Comparison of ENCODE assay signal across 8 cellular contexts in genomic region chr11:93543292-93543977, GRCh38. TPM values are rescaled to one million over a fixed set of nuclear protein-coding genes. Genes with fewer than 3 reads are reported as not detected.
DNase-seq lines count a peak whose midpoint lies in the region; ATAC-seq, FAIRE-seq and TF ChIP-seq lines count a peak whose summit lies in the region.

A gene with protein sequence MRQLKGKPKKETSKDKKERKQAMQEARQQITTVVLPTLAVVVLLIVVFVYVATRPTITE (minus strand): TSS chr11:93543391. CDS start chr11:93479189, 64,202 bp downstream.

- peak within 1 kb of the TSS; percentile 79 for H3K27ac Mint-ChIP-seq in activated T-helper 2 cell treated with anti-CD3 and anti-CD28 coated beads, Interferon-gamma antibody, Interleukin-2, Interleukin-4, amounts not matched to agents 10 μg/mL and 5 μg/mL and 100 μg/mL, durations not matched to agents 14 hours and 24 hours and 36 hours
- H3K27ac Mint-ChIP-seq in nephron = peak within 1 kb of the TSS; percentile 69 to 84 (median 72)
- H3K27ac Mint-ChIP-seq in stimulated activated naive CD8-positive, alpha-beta T cell treated with anti-CD3 and anti-CD28 coated beads, Interleukin-15, amount 100 ng/mL, for 72 hours = peak within 1 kb of the TSS; percentile 36 to 90

- peaks cover 8% of the 10 kb centered on the region for H3K27me3 Mint-ChIP-seq in activated T-helper 2 cell treated with anti-CD3 and anti-CD28 coated beads, Interferon-gamma antibody, Interleukin-2, Interleukin-4, amounts not matched to agents 10 μg/mL and 5 μg/mL and 100 μg/mL, durations not matched to agents 14 hours and 24 hours and 36 hours (ENCODE audit: low read depth)
- peaks cover 23% of the 10 kb centered on the region for H3K27me3 Mint-ChIP-seq in nephron (ENCODE audit: low read depth)
- H3K27me3 Mint-ChIP-seq in stimulated activated naive CD8-positive, alpha-beta T cell treated with anti-CD3 and anti-CD28 coated beads, Interleukin-15, amount 100 ng/mL, for 72 hours = peaks cover 29% of the 10 kb centered on the region

- peak within 1 kb of the TSS; percentile 20 for H3K27ac ChIP-seq in RWPE2 (ENCODE audit: poor library complexity, severe bottlenecking)

- H3K9me3 Mint-ChIP-seq in activated T-helper 2 cell treated with anti-CD3 and anti-CD28 coated beads, Interferon-gamma antibody, Interleukin-2, Interleukin-4, amounts not matched to agents 10 μg/mL and 5 μg/mL and 100 μg/mL, durations not matched to agents 14 hours and 24 hours and 36 hours = no peaks in the 10 kb centered on the region
- no peaks in the 10 kb centered on the region for H3K9me3 Mint-ChIP-seq in nephron
- no peaks in the 10 kb centered on the region for H3K9me3 Mint-ChIP-seq in stimulated activated naive CD8-positive, alpha-beta T cell treated with anti-CD3 and anti-CD28 coated beads, Interleukin-15, amount 100 ng/mL, for 72 hours

- TF ChIP-seq POLR2A in H54 (IDR thresholded peaks at IDR 0.05; ENCODE audit: low read depth, low read length) = 0 out of 2 replicates have a peak, but pooled peaks have one; percentile 24

- H3K4me3 ChIP-seq in LNCaP clone FGC (ENCODE audit: low read depth, low read length) (peak within 1 kb of the TSS; percentile 66), RWPE2 (ENCODE audit: severe bottlenecking) (peak within 1 kb of the TSS; percentile 44), fibroblast of the aortic adventitia (ENCODE audit: low read depth, low read length) (peak within 1 kb of the TSS; percentile 70)

- H3K4me1 Mint-ChIP-seq in activated T-helper 2 cell treated with anti-CD3 and anti-CD28 coated beads, Interferon-gamma antibody, Interleukin-2, Interleukin-4, amounts not matched to agents 10 μg/mL and 5 μg/mL and 100 μg/mL, durations not matched to agents 14 hours and 24 hours and 36 hours (ENCODE audit: low read depth) = peaks cover 31% of the 10 kb centered on the region
- peaks cover 25% of the 10 kb centered on the region for H3K4me1 Mint-ChIP-seq in nephron
- H3K4me1 Mint-ChIP-seq in stimulated activated naive CD8-positive, alpha-beta T cell treated with anti-CD3 and anti-CD28 coated beads, Interleukin-15, amount 100 ng/mL, for 72 hours = peaks cover 21% of the 10 kb centered on the region

- peak; percentile 33 for FAIRE-seq in H54 (lab: Jason Lieb, UNC)

- no peaks in the 10 kb centered on the region for H3K9me3 ChIP-seq in RWPE2 (ENCODE audit: severe bottlenecking)

- H3K36me3 ChIP-seq in RWPE2 (ENCODE audit: low read depth) = no peaks in the 10 kb centered on the region

- intact Hi-C loops in activated T-helper 2 cell treated with anti-CD3 and anti-CD28 coated beads, Interferon-gamma antibody, Interleukin-2, Interleukin-4, amounts not matched to agents 10 μg/mL and 5 μg/mL and 100 μg/mL, durations not matched to agents 14 hours and 24 hours and 36 hours (cut with micrococcal nuclease) = loop anchor here (1.0 to 10.0 kb wide), 6 partner anchors 18 to 347 kb away; partner anchors contain the start of gene SLC36A4

- TF ChIP-seq CTCF in LNCaP clone FGC (IDR thresholded peaks at IDR 0.05; ENCODE audit: control insufficient read depth, extremely low read depth, insufficient read depth) (peak; percentile 87), RWPE2 (IDR thresholded peaks at IDR 0.05; ENCODE audit: poor library complexity, severe bottlenecking) (peak; percentile 78), fibroblast of the aortic adventitia (IDR thresholded peaks at IDR 0.05; ENCODE audit: insufficient read depth, low read length) (peak; percentile 63), nephron (IDR thresholded peaks at IDR 0.05; ENCODE audit: unreplicated experiment in 3 of 3) (peak; percentile 69 to 75 (median 70))

- H3K27me3 ChIP-seq in RWPE2 (ENCODE audit: insufficient read depth, poor library complexity, severe bottlenecking) = no peaks in the 10 kb centered on the region

- peak; percentile 86 for ATAC-seq in RWPE2 (ENCODE audit: low read depth)
- peak; percentile 81 for ATAC-seq in stimulated activated naive CD8-positive, alpha-beta T cell treated with anti-CD3 and anti-CD28 coated beads, Interleukin-15, amount 100 ng/mL, for 72 hours

- H3K4me3 Mint-ChIP-seq in activated T-helper 2 cell treated with anti-CD3 and anti-CD28 coated beads, Interferon-gamma antibody, Interleukin-2, Interleukin-4, amounts not matched to agents 10 μg/mL and 5 μg/mL and 100 μg/mL, durations not matched to agents 14 hours and 24 hours and 36 hours (ENCODE audit: low read depth) = peak within 1 kb of the TSS; percentile 90
- peak within 1 kb of the TSS; percentile 91 to 95 (median 95) for H3K4me3 Mint-ChIP-seq in nephron
- peak within 1 kb of the TSS; percentile 91 to 96 for H3K4me3 Mint-ChIP-seq in stimulated activated naive CD8-positive, alpha-beta T cell treated with anti-CD3 and anti-CD28 coated beads, Interleukin-15, amount 100 ng/mL, for 72 hours

- H3K36me3 Mint-ChIP-seq in activated T-helper 2 cell treated with anti-CD3 and anti-CD28 coated beads, Interferon-gamma antibody, Interleukin-2, Interleukin-4, amounts not matched to agents 10 μg/mL and 5 μg/mL and 100 μg/mL, durations not matched to agents 14 hours and 24 hours and 36 hours (ENCODE audit: low read depth) = peaks cover 2% of the 10 kb centered on the region
- H3K36me3 Mint-ChIP-seq in nephron (ENCODE audit: low read depth) = no peaks in the 10 kb centered on the region

- peak; percentile 93 for DNase-seq in ELF-1 (ENCODE audit: low read depth, low spot score)
- peak; percentile 68 for DNase-seq in H54 (ENCODE audit: insufficient read length, low spot score)
- DNase-seq in LNCaP clone FGC (ENCODE audit: low read depth) = no peak
- peak; percentile 74 for DNase-seq in RWPE2 (ENCODE audit: low spot score)
- DNase-seq in activated T-helper 2 cell treated with anti-CD3 and anti-CD28 coated beads, Interferon-gamma antibody, Interleukin-2, Interleukin-4, amounts not matched to agents 10 μg/mL and 5 μg/mL and 100 μg/mL, durations not matched to agents 14 hours and 24 hours and 36 hours (ENCODE audit: low spot score) = peak; percentile 68
- DNase-seq in fibroblast of the aortic adventitia (ENCODE audit: low read depth) = peak; percentile 63
- peak; percentile 52 to 71 for DNase-seq in stimulated activated naive CD8-positive, alpha-beta T cell treated with anti-CD3 and anti-CD28 coated beads, Interleukin-15, amount 100 ng/mL, for 72 hours

- H3K4me1 ChIP-seq in RWPE2 (ENCODE audit: insufficient read depth, poor library complexity, severe bottlenecking) = peaks cover 2% of the 10 kb centered on the region

RNA-seq across cellular contexts. Expression of the gene that starts here (rescaled TPM):
- total RNA-seq in activated T-helper 2 cell treated with anti-CD3 and anti-CD28 coated beads, Interferon-gamma antibody, Interleukin-2, Interleukin-4, amounts not matched to agents 10 μg/mL and 5 μg/mL and 100 μg/mL, durations not matched to agents 14 hours and 24 hours and 36 hours = 40.8 and 41.5 TPM in 2 replicates
- 6.7 and 7.3 TPM in 2 replicates for total RNA-seq in fibroblast of the aortic adventitia (ENCODE audit: low replicate concordance)
